15 cellular contexts compared by ENCODE assay signal in the genomic region with DNA sequence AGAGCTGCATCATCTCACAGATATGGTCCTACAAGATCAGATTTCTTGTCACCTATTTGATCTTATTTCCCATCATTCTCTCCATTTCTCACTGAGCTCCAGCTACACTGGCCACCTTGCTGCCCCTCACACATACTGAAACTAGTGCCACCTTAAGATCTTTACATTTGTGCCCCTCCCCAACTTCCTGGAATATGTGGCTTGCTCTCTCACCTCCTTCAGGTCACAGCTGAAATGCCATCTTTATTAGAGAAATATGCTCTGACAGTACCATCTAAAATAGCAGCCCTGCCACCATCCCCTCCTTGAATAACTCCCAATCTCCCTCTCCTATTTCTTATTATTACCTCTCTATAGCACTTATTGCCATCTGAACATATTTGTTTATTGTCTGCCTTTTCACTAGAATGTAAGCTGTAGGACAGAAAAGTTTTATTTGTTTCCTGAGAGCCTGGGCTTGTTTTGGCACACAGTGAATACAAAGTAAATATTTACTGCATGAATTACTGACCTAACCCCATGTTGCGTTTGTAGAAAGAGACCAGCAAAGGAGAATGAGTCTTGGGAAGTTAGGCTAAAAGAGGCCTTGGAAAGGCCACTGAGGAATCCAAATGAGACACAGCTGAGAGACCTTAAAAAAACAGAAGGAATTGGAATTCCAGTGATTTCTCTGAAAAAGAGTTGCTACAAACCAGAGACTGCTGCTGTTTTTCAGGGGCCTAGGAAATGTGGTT. TPM values are rescaled to one million over a fixed set of nuclear protein-coding genes. Genes with fewer than 3 reads are reported as not detected.
DNase-seq lines count a peak whose midpoint lies in the region; ATAC-seq and TF ChIP-seq lines count a peak whose summit lies in the region.
"Had no signal": no experiment of that assay in that cellular context is flagged by ENCODE, and none has a peak within 500 bp of the region (broad histone marks: within the 10 kb centered on the region; RNA-seq: fewer than 3 reads in every experiment).

No MANE protein-coding gene starts in this region.

- no peak overlapping the region for H3K4me3 Mint-ChIP-seq in activated CD4-positive, alpha-beta memory T cell treated with anti-CD3 and anti-CD28 coated beads, Interleukin-2, amount 10 ng/mL, durations not matched to agents 7 days and 5 days
- H3K4me3 Mint-ChIP-seq in activated CD4-positive, alpha-beta memory T cell treated with anti-CD3 and anti-CD28 coated beads for 36 hours = no peak overlapping the region
- peak overlapping the region in 3 of 4 donors; percentile 21 to 36 (median 23) for H3K4me3 Mint-ChIP-seq in IgD-negative memory B cell
- H3K4me3 Mint-ChIP-seq in activated naive CD8-positive, alpha-beta T cell treated with anti-CD3 and anti-CD28 coated beads, Interleukin-2, amount 50 U/mL, for 24 hours = no peak overlapping the region
- H3K4me3 Mint-ChIP-seq: activated CD4-positive, alpha-beta T cell treated with anti-CD3 and anti-CD28 coated beads for 36 hours; stimulated activated naive CD8-positive, alpha-beta T cell treated with anti-CD3 and anti-CD28 coated beads, Interleukin-15, amount 100 ng/mL, for 72 hours; T-helper 2 cell treated with Interferon-gamma antibody and Interleukin-4, amounts not matched to agents 5 μg/mL and 100 μg/mL, for 36 hours had no signal

- H3K27me3 ChIP-seq in stomach = no peaks in the 10 kb centered on the region
- H3K27me3 ChIP-seq: adrenal gland, uterus had no signal

- H3K9me3 Mint-ChIP-seq in activated CD4-positive, alpha-beta memory T cell treated with anti-CD3 and anti-CD28 coated beads, Interleukin-2, amount 10 ng/mL, durations not matched to agents 7 days and 5 days = no peaks in the 10 kb centered on the region
- no peaks in the 10 kb centered on the region for H3K9me3 Mint-ChIP-seq in activated CD4-positive, alpha-beta memory T cell treated with anti-CD3 and anti-CD28 coated beads for 36 hours
- H3K9me3 Mint-ChIP-seq in IgD-negative memory B cell = no peaks in the 10 kb centered on the region
- no peaks in the 10 kb centered on the region for H3K9me3 Mint-ChIP-seq in activated naive CD8-positive, alpha-beta T cell treated with anti-CD3 and anti-CD28 coated beads, Interleukin-2, amount 50 U/mL, for 24 hours
- H3K9me3 Mint-ChIP-seq: stimulated activated naive CD8-positive, alpha-beta T cell treated with anti-CD3 and anti-CD28 coated beads, Interleukin-15, amount 100 ng/mL, for 72 hours; T-helper 2 cell treated with Interferon-gamma antibody and Interleukin-4, amounts not matched to agents 5 μg/mL and 100 μg/mL, for 36 hours had no signal

- H3K9me3 ChIP-seq in stomach = no peaks in the 10 kb centered on the region
- H3K9me3 ChIP-seq: adrenal gland, prostate gland, uterus had no signal

- no peak for TF ChIP-seq EP300 in stomach (IDR thresholded peaks at IDR 0.05)

- WGBS in stomach, 5 donors = 12 to 47% (median 28%) methylated on average over 1 of the region's 1 CpG

- H3K27ac Mint-ChIP-seq in activated CD4-positive, alpha-beta memory T cell treated with anti-CD3 and anti-CD28 coated beads, Interleukin-2, amount 10 ng/mL, durations not matched to agents 7 days and 5 days = peak overlapping the region; percentile 17
- H3K27ac Mint-ChIP-seq in activated CD4-positive, alpha-beta memory T cell treated with anti-CD3 and anti-CD28 coated beads for 36 hours = no peak overlapping the region
- peak overlapping the region; percentile 7 to 71 (median 35) for H3K27ac Mint-ChIP-seq in IgD-negative memory B cell
- H3K27ac Mint-ChIP-seq in activated naive CD8-positive, alpha-beta T cell treated with anti-CD3 and anti-CD28 coated beads, Interleukin-2, amount 50 U/mL, for 24 hours = peak overlapping the region; percentile 5
- H3K27ac Mint-ChIP-seq: activated CD4-positive, alpha-beta T cell treated with anti-CD3 and anti-CD28 coated beads for 36 hours; T-helper 2 cell treated with Interferon-gamma antibody and Interleukin-4, amounts not matched to agents 5 μg/mL and 100 μg/mL, for 36 hours had no signal

- no peak for DNase-seq in activated CD4-positive, alpha-beta memory T cell treated with anti-CD3 and anti-CD28 coated beads, Interleukin-2, amount 10 ng/mL, durations not matched to agents 7 days and 5 days
- DNase-seq in activated CD4-positive, alpha-beta memory T cell treated with anti-CD3 and anti-CD28 coated beads for 36 hours = no peak
- DNase-seq in activated naive CD8-positive, alpha-beta T cell treated with anti-CD3 and anti-CD28 coated beads, Interleukin-2, amount 50 U/mL, for 24 hours = no peak
- DNase-seq in sciatic nerve (ENCODE audit: low spot score) (no peak), stomach (no peak), NOMO-1 treated with DMSO at 0.1 percent for 48 hours (lab: John Stamatoyannopoulos, UW; ENCODE audit: unreplicated experiment) (no peak)
- DNase-seq: foreskin melanocyte had no signal

- peaks cover 20% of the 10 kb centered on the region for H3K4me1 Mint-ChIP-seq in activated CD4-positive, alpha-beta memory T cell treated with anti-CD3 and anti-CD28 coated beads, Interleukin-2, amount 10 ng/mL, durations not matched to agents 7 days and 5 days
- H3K4me1 Mint-ChIP-seq in activated CD4-positive, alpha-beta memory T cell treated with anti-CD3 and anti-CD28 coated beads for 36 hours (ENCODE audit: low read depth) = peaks cover 21% of the 10 kb centered on the region
- peaks cover 18 to 25% (median 22%) of the 10 kb centered on the region in 3 donors for H3K4me1 Mint-ChIP-seq in IgD-negative memory B cell
- peaks cover 15% of the 10 kb centered on the region for H3K4me1 Mint-ChIP-seq in activated naive CD8-positive, alpha-beta T cell treated with anti-CD3 and anti-CD28 coated beads, Interleukin-2, amount 50 U/mL, for 24 hours

- no peak overlapping the region for H3K4me3 ChIP-seq in stomach
- H3K4me3 ChIP-seq: adrenal gland, prostate gland, uterus had no signal

- no peak for ATAC-seq in activated naive CD8-positive, alpha-beta T cell treated with anti-CD3 and anti-CD28 coated beads, Interleukin-2, amount 50 U/mL, for 24 hours
- ATAC-seq in sciatic nerve (peak; percentile 70), HG03280 (IDR thresholded peaks at IDR 0.05; ENCODE audit: unreplicated experiment) (no peak)
- ATAC-seq: stimulated activated naive CD8-positive, alpha-beta T cell treated with anti-CD3 and anti-CD28 coated beads, Interleukin-15, amount 100 ng/mL, for 72 hours had no signal

- intact Hi-C loops in activated CD4-positive, alpha-beta memory T cell treated with anti-CD3 and anti-CD28 coated beads for 36 hours (cut with micrococcal nuclease) = loop anchor here (1.0 to 10.0 kb wide), 2 partner anchors 79 to 250 kb away; partner anchors contain the start of gene LANCL3
- intact Hi-C loops in sciatic nerve (cut with DNase I) (no loop called here), stomach (cut with DNase I; ENCODE audit: low total_unique reads) (loop anchor here (10.0 kb wide), 1 partner anchor 80 kb away; no protein-coding TSS in a partner anchor)

- POLR2A ChIA-PET in activated CD4-positive, alpha-beta memory T cell treated with anti-CD3 and anti-CD28 coated beads, Interleukin-2, amount 10 ng/mL, durations not matched to agents 7 days and 5 days (lab: Charles Lee) = interaction anchor here (1.5 to 2.0 kb wide), 3 partner anchors 71 to 81 kb away, joined by 3 to 7 read pairs (median 4); no protein-coding TSS in a partner anchor
- POLR2A ChIA-PET in activated CD4-positive, alpha-beta memory T cell treated with anti-CD3 and anti-CD28 coated beads for 36 hours (lab: Charles Lee) = interaction anchor here (1.0 kb wide), 1 partner anchor 332 kb away, joined by 3 read pairs; no protein-coding TSS in a partner anchor

- peaks cover 0 to 14% (median 9%) of the 10 kb centered on the region in 4 donors for H3K4me1 ChIP-seq in stomach
- H3K4me1 ChIP-seq: adrenal gland, prostate gland, uterus had no signal

- CTCF ChIA-PET in activated CD4-positive, alpha-beta memory T cell treated with anti-CD3 and anti-CD28 coated beads, Interleukin-2, amount 10 ng/mL, durations not matched to agents 7 days and 5 days (lab: Charles Lee) = interaction anchor here (0.7 to 4.8 kb wide), 7 partner anchors 14 to 342 kb away, joined by 3 to 123 read pairs (median 6); no protein-coding TSS in a partner anchor
- CTCF ChIA-PET in activated CD4-positive, alpha-beta memory T cell treated with anti-CD3 and anti-CD28 coated beads for 36 hours (lab: Charles Lee) = interaction anchor here (0.9 to 4.8 kb wide), 12 partner anchors 11 to 92 kb away, joined by 3 to 168 read pairs (median 4); no protein-coding TSS in a partner anchor

- peak overlapping the region in 1 of 5 donors; percentile 17 for H3K27ac ChIP-seq in stomach
- H3K27ac ChIP-seq: adrenal gland, prostate gland, uterus had no signal

- H3K27me3 Mint-ChIP-seq in activated CD4-positive, alpha-beta memory T cell treated with anti-CD3 and anti-CD28 coated beads, Interleukin-2, amount 10 ng/mL, durations not matched to agents 7 days and 5 days = no peaks in the 10 kb centered on the region
- no peaks in the 10 kb centered on the region for H3K27me3 Mint-ChIP-seq in activated CD4-positive, alpha-beta memory T cell treated with anti-CD3 and anti-CD28 coated beads for 36 hours
- no peaks in the 10 kb centered on the region for H3K27me3 Mint-ChIP-seq in IgD-negative memory B cell
- no peaks in the 10 kb centered on the region for H3K27me3 Mint-ChIP-seq in activated naive CD8-positive, alpha-beta T cell treated with anti-CD3 and anti-CD28 coated beads, Interleukin-2, amount 50 U/mL, for 24 hours
- H3K27me3 Mint-ChIP-seq: activated CD4-positive, alpha-beta T cell treated with anti-CD3 and anti-CD28 coated beads for 36 hours; stimulated activated naive CD8-positive, alpha-beta T cell treated with anti-CD3 and anti-CD28 coated beads, Interleukin-15, amount 100 ng/mL, for 72 hours had no signal

- no peak for TF ChIP-seq POLR2A in stomach (IDR thresholded peaks at IDR 0.05)

- no peaks in the 10 kb centered on the region for H3K36me3 ChIP-seq in stomach
- H3K36me3 ChIP-seq: adrenal gland, prostate gland, uterus had no signal

- no peak for TF ChIP-seq CTCF in stomach (IDR thresholded peaks at IDR 0.05)

- H3K36me3 Mint-ChIP-seq in activated CD4-positive, alpha-beta memory T cell treated with anti-CD3 and anti-CD28 coated beads, Interleukin-2, amount 10 ng/mL, durations not matched to agents 7 days and 5 days (ENCODE audit: low read depth) = no peaks in the 10 kb centered on the region
- H3K36me3 Mint-ChIP-seq in activated CD4-positive, alpha-beta memory T cell treated with anti-CD3 and anti-CD28 coated beads for 36 hours = no peaks in the 10 kb centered on the region
- H3K36me3 Mint-ChIP-seq in IgD-negative memory B cell = no peaks in the 10 kb centered on the region
- no peaks in the 10 kb centered on the region for H3K36me3 Mint-ChIP-seq in activated naive CD8-positive, alpha-beta T cell treated with anti-CD3 and anti-CD28 coated beads, Interleukin-2, amount 50 U/mL, for 24 hours (ENCODE audit: low read depth)

RNA-seq across cellular contexts. Expression of gene DYNLT3, which starts 22.7 kb away (rescaled TPM):
- 10 to 100 TPM; 17.8 to 20.5 TPM for total RNA-seq in activated CD4-positive, alpha-beta memory T cell treated with anti-CD3 and anti-CD28 coated beads, Interleukin-2, amount 10 ng/mL, durations not matched to agents 7 days and 5 days
- 10 to 100 TPM; 27.2 to 27.7 TPM for total RNA-seq in activated CD4-positive, alpha-beta memory T cell treated with anti-CD3 and anti-CD28 coated beads for 36 hours
- polyA plus RNA-seq in IgD-negative memory B cell (29.1 TPM), stomach (10 to 100 TPM; 20.6 to 41.2 (median 35.5) TPM)
- total RNA-seq in sciatic nerve (33.3 TPM), stomach (10 to 100 TPM in 4 of 5 donors, 1 to 10 TPM in 1; 8.2 to 47.0 (median 14.7) TPM)

RNA-seq across cellular contexts. Expression of gene CYBB, which starts 44.8 kb away (rescaled TPM):
- total RNA-seq in activated CD4-positive, alpha-beta memory T cell treated with anti-CD3 and anti-CD28 coated beads, Interleukin-2, amount 10 ng/mL, durations not matched to agents 7 days and 5 days = not detected
- not detected for total RNA-seq in activated CD4-positive, alpha-beta memory T cell treated with anti-CD3 and anti-CD28 coated beads for 36 hours
- 122 TPM for polyA plus RNA-seq in IgD-negative memory B cell
- total RNA-seq in sciatic nerve = 39.8 TPM
- 10 to 100 TPM in 1 of 5 donors, 1 to 10 TPM in 3, under 1 TPM in 1; 0.58 to 24.4 (median 3.1) TPM for total RNA-seq in stomach
- 1 to 10 TPM; 1.7 to 4.7 (median 3.8) TPM for polyA plus RNA-seq in stomach
- total RNA-seq: activated CD4-positive, alpha-beta T cell treated with anti-CD3 and anti-CD28 coated beads for 36 hours had no signal

Comparison
In these comparisons a context has a peak if more than half of its experiments do, and no peak if none do; other contexts are left out.
1. H3K4me3 Mint-ChIP-seq: peak in IgD-negative memory B cell (3 of 4); none in activated CD4-positive, alpha-beta memory T cell treated with anti-CD3 and anti-CD28 coated beads, Interleukin-2, amount 10 ng/mL, durations not matched to agents 7 days and 5 days (single experiment), activated CD4-positive, alpha-beta memory T cell treated with anti-CD3 and anti-CD28 coated beads for 36 hours (single experiment) and activated naive CD8-positive, alpha-beta T cell treated with anti-CD3 and anti-CD28 coated beads, Interleukin-2, amount 50 U/mL, for 24 hours (single experiment).